In the genomic region with DNA sequence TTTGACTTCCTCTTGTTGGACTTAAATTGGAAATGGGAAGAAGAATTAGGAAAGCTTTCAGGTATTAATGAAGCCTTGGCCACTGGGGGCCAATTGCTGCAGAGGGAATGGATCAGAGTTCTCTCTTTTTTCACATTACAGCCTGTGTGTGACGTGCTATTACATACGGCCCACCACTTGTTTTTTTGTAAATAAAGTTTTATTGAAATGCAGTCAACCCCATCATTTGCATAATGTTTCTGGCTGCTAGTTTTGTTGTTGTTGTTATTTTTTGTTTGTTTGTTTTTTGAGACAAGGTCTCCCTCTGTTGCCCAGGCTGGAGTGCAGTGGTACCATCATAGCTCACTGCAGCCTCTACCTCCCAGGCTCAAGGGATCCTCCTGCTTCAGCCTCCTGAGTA, we compare ENCODE assay signal across 26 cellular contexts.
"Had no signal": no experiment of that assay in that cellular context is flagged by ENCODE, and none has a peak within 500 bp of the region (broad histone marks: within the 10 kb centered on the region; RNA-seq: fewer than 3 reads in every experiment).

No MANE protein-coding gene starts in this region.

- H3K27me3 Mint-ChIP-seq: progenitor cell of endocrine pancreas; stimulated activated naive CD8-positive, alpha-beta T cell treated with anti-CD3 and anti-CD28 coated beads, Interleukin-15, Interleukin-2, amounts not matched to agents 100 ng/mL and 50 ng/mL, for 24 hours had no signal

- H3K4me1 ChIP-seq: lower lobe of right lung, sigmoid colon, spleen, suprapubic skin, tibial artery, upper lobe of right lung had no signal

- DNase-seq: hippocampal formation; kidney glomerular epithelial cell; left cardiac atrium; lower lobe of right lung; mammary epithelial cell; mesenchymal stem cell; naive thymus-derived CD8-positive, alpha-beta T cell; ovary; right cardiac atrium; sigmoid colon; small intestine; spleen; stimulated activated CD4-positive, alpha-beta T cell treated with anti-CD3 and anti-CD28 coated beads, Interleukin-4, amount 100 ng/mL, for 24 hours; stimulated activated naive CD4-positive, alpha-beta T cell; tibial artery; trophoblast cell; upper lobe of right lung had no signal

- H3K27ac ChIP-seq: lower lobe of right lung, ovary, sigmoid colon, spleen, suprapubic skin, thoracic aorta, tibial artery, upper lobe of right lung had no signal

- H3K27ac Mint-ChIP-seq: nephron; progenitor cell of endocrine pancreas; stimulated activated naive CD8-positive, alpha-beta T cell treated with anti-CD3 and anti-CD28 coated beads, Interleukin-15, Interleukin-2, amounts not matched to agents 100 ng/mL and 50 ng/mL, for 24 hours had no signal

- H3K9me3 ChIP-seq: lower lobe of right lung, ovary, sigmoid colon, suprapubic skin, thoracic aorta, upper lobe of right lung had no signal

- H3K4me3 Mint-ChIP-seq: naive thymus-derived CD8-positive, alpha-beta T cell; nephron; stimulated activated effector memory CD8-positive, alpha-beta T cell treated with anti-CD3 and anti-CD28 coated beads, Interleukin-12 subunit alpha, Interleukin-12 subunit beta, amount 100 ng/mL, for 72 hours; stimulated activated naive CD8-positive, alpha-beta T cell treated with anti-CD3 and anti-CD28 coated beads, Interleukin-15, Interleukin-2, amounts not matched to agents 100 ng/mL and 50 ng/mL, for 24 hours had no signal

- H3K27me3 ChIP-seq: ovary, sigmoid colon, spleen, suprapubic skin, tibial artery, upper lobe of right lung had no signal

- H3K9me3 Mint-ChIP-seq: stimulated activated effector memory CD8-positive, alpha-beta T cell treated with anti-CD3 and anti-CD28 coated beads, Interleukin-12 subunit alpha, Interleukin-12 subunit beta, amount 100 ng/mL, for 72 hours; stimulated activated naive CD8-positive, alpha-beta T cell treated with anti-CD3 and anti-CD28 coated beads, Interleukin-15, Interleukin-2, amounts not matched to agents 100 ng/mL and 50 ng/mL, for 24 hours had no signal

- H3K4me3 ChIP-seq: lower lobe of right lung, ovary, sigmoid colon, spleen, suprapubic skin, thoracic aorta, tibial artery, upper lobe of right lung had no signal

- H3K36me3 ChIP-seq: lower lobe of right lung, ovary, sigmoid colon, spleen, suprapubic skin, thoracic aorta, tibial artery, upper lobe of right lung had no signal

- FAIRE-seq: keratinocyte, small intestine, urothelium cell line had no signal

- ATAC-seq: left cardiac atrium; left lobe of liver; lower lobe of right lung; naive thymus-derived CD8-positive, alpha-beta T cell; right cardiac atrium; stimulated activated effector memory CD8-positive, alpha-beta T cell treated with anti-CD3 and anti-CD28 coated beads, Interleukin-12 subunit alpha, Interleukin-12 subunit beta, amount 100 ng/mL, for 72 hours; upper lobe of right lung had no signal
